Comparison of ENCODE assay signal across 15 cellular contexts in the genomic region with DNA sequence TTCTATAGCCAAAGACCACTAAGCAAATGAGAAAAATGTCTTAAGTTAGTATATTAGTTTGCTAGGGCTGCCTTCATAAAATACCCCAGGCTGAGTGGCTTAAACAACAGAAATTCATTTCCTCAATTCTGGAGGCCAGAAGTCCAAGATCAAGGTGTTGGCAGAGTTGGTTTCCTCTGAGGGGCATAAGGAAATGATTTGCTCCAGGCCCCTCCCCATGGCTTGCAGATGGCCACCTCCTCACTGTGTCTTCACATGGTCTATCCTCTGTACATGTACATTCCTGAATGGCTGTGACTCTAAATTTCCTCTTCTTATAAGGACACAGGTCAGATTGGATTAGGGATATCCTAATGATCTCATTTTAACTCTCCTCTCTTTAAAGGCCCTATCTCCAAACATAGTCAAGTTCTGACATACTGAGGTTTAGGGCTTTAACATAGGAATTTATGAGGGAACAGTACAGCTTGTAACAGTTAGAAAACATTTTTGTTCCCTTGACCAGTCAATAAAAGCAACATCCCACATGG.
DNase-seq lines count a peak whose midpoint lies in the region; ATAC-seq and TF ChIP-seq lines count a peak whose summit lies in the region.
"Had no signal": no experiment of that assay in that cellular context is flagged by ENCODE, and none has a peak within 500 bp of the region (broad histone marks: within the 10 kb centered on the region; RNA-seq: fewer than 3 reads in every experiment).

No MANE protein-coding gene starts in this region.

- no peak for TF ChIP-seq CTCF in mucosa of descending colon (IDR thresholded peaks at IDR 0.05)

- DNase-seq in NCI-H82 (lab: John Stamatoyannopoulos, UW) (peak; percentile 48), NCI-H82 treated with DMSO at 0.1 percent for 48 hours (lab: John Stamatoyannopoulos, UW; ENCODE audit: unreplicated experiment) (no peak), dermis blood vessel endothelial cell (peak; percentile 40), mucosa of descending colon (no peak), dedifferentiated amniotic fluid mesenchymal stem cell (ENCODE audit: extremely low spot score) (no peak), T1000 (lab: John Stamatoyannopoulos, UW) (no peak)
- no peak for DNase-seq in activated CD8-positive, alpha-beta memory T cell treated with anti-CD3 and anti-CD28 coated beads, Interleukin-2, amount 50 U/mL, for 4 hours
- DNase-seq: CD8-positive, alpha-beta memory T cell; NCI-H1048; NCI-H1694; NCI-H2029 treated with DMSO at 0.1 percent for 48 hours; NCI-H446 treated with DMSO at 0.1 percent for 48 hours; NCI-H526; SHP77 had no signal

- ATAC-seq in mucosa of descending colon: peak; percentile 68
- ATAC-seq: Panc1 had no signal

- H3K4me3 ChIP-seq in mucosa of descending colon: no peak overlapping the region

- H3K36me3 ChIP-seq in mucosa of descending colon (ENCODE audit: low read depth): no peaks in the 10 kb centered on the region

- intact Hi-C loops in mucosa of descending colon (cut with DNase I, micrococcal nuclease): no loop called here

- H3K9me3 ChIP-seq in mucosa of descending colon: no peaks in the 10 kb centered on the region

- no peaks in the 10 kb centered on the region for H3K4me1 ChIP-seq in mucosa of descending colon (ENCODE audit: low read depth)

Comparison
In these comparisons a context has a peak if more than half of its experiments do, and no peak if none do; other contexts are left out.
1. DNase-seq: peak in NCI-H82 (single experiment) and dermis blood vessel endothelial cell (single experiment); none in NCI-H82 treated with DMSO at 0.1 percent for 48 hours (single experiment), mucosa of descending colon (0 of 3), activated CD8-positive, alpha-beta memory T cell treated with anti-CD3 and anti-CD28 coated beads, Interleukin-2, amount 50 U/mL, for 4 hours (single experiment), dedifferentiated amniotic fluid mesenchymal stem cell (single experiment) and T1000 (single experiment).